Comparison of ENCODE assay signal across 9 cellular contexts in the genomic region with DNA sequence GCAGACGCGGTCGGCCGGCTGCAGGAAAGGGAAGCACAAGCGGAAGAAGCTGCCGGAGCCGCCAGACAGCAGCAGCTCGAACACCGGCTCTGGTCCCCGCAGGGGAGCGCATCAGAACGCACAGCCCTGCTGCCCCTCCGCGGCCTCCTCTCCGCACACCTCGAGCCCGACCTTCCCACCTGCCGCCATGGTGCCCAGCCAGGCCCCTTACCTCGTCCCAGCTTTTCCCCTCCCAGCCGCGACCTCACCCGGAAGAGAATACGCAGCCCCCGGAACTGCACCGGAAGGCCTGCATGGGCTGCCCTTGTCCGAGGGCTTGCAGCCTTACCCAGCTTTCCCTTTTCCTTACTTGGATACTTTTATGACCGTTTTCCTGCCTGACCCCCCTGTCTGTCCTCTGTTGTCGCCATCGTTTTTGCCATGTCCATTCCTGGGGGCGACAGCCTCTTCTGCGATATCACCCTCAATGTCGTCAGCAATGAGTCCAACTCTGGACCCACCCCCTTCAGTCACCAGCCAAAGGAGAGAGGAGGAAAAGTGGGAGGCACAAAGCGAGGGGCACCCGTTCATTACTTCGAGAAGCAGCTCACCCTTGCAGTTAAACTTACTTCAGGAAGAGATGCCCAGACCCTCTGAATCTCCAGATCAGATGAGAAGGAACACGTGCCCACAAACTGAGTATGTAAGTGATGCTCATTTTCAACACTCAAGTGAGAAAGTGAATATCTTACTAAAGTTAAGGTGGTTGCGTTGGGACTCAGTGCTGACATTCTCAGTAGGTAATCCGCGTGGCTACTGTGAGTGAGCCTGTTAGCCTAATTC. TPM values are rescaled to one million over a fixed set of nuclear protein-coding genes. Genes with fewer than 3 reads are reported as not detected.
DNase-seq lines count a peak whose midpoint lies in the region; ATAC-seq and TF ChIP-seq lines count a peak whose summit lies in the region.
"Had no signal": no experiment of that assay in that cellular context is flagged by ENCODE, and none has a peak within 500 bp of the region (broad histone marks: within the 10 kb centered on the region; RNA-seq: fewer than 3 reads in every experiment).

No MANE protein-coding gene starts in this region.

- H3K4me3 ChIP-seq in colonic mucosa = peak overlapping the region; percentile 24

- no peak overlapping the region for H3K9ac ChIP-seq in colonic mucosa (ENCODE audit: low read depth in 2 of 2, low read length in 2 of 2)

- in situ Hi-C loops in G401 (cut with HindIII; ENCODE audit: low sequenced_read_pairs) = no loop called here

- CTCF ChIA-PET in GM10248 (lab: Yijun Ruan, JAX) = interaction anchor here (1.1 to 1.8 kb wide), 4 partner anchors 10 to 30 kb away, joined by 3 to 4 read pairs (median 3); no protein-coding TSS in a partner anchor

- H3K27ac ChIP-seq in colonic mucosa = no peak overlapping the region

- intact Hi-C loops in colonic mucosa (cut with DNase I) = no loop called here

- no peaks in the 10 kb centered on the region for H3K4me1 ChIP-seq in colonic mucosa

- POLR2A ChIA-PET in GM10248 (lab: Yijun Ruan, JAX) = no interaction called here

- no peak for ATAC-seq in HG02970 (IDR thresholded peaks at IDR 0.05; ENCODE audit: low FRiP score, unreplicated experiment)

- H3K9me3 ChIP-seq in colonic mucosa = no peaks in the 10 kb centered on the region

- H3K27me3 ChIP-seq in colonic mucosa = no peaks in the 10 kb centered on the region

- DNase-seq in GM10248 (ENCODE audit: extremely low spot score) (peak; percentile 61), colonic mucosa (peak; percentile 58), NCI-H748 treated with DMSO at 0.1 percent for 48 hours (lab: John Stamatoyannopoulos, UW) (no peak), UCSD-AML1 (lab: John Stamatoyannopoulos, UW; ENCODE audit: unreplicated experiment) (no peak), G401 (ENCODE audit: low spot score) (no peak)
- DNase-seq in activated CD4-positive, alpha-beta T cell treated with anti-CD3 and anti-CD28 coated beads for 1 hour = peak; percentile 14
- peak; percentile 5 to 17 for DNase-seq in stimulated activated CD4-positive, alpha-beta T cell treated with anti-CD3 and anti-CD28 coated beads, Interleukin-15, amount 100 ng/mL, for 1 hour (ENCODE audit: low read depth in 1 of 2, low spot score in 1 of 2)

- no peak for TF ChIP-seq CTCF in GM10248 (IDR thresholded peaks at IDR 0.05; ENCODE audit: control extremely low read depth, extremely low read depth, low read depth, missing control alignments)
- TF ChIP-seq CTCF in colonic mucosa (IDR thresholded peaks at IDR 0.05) = no peak

- peaks cover 4% of the 10 kb centered on the region for H3K36me3 ChIP-seq in colonic mucosa

RNA-seq across cellular contexts. Expression of a gene that starts 25.5 kb away (rescaled TPM):
- total RNA-seq in colonic mucosa = under 1 TPM in 1 of 2 donors, not detected in 1; 0.20 TPM
- total RNA-seq in G401 (2014; rRNA removed; shearing (Covaris generic)) = not detected in 2 replicates
- total RNA-seq: T-helper 1 cell treated with Interleukin-12 subunit alpha and Interleukin-12 subunit beta and Interleukin-4 antibody, amounts not matched to agents 30 ng/mL and 1 ng/mL, for 36 hours had no signal

RNA-seq across cellular contexts. Expression of a gene that starts 43.3 kb away (rescaled TPM):
- 10 to 100 TPM in 1 of 2 donors, 1 to 10 TPM in 1; 3.9 to 14.1 TPM for total RNA-seq in colonic mucosa
- total RNA-seq in G401 (2014; rRNA removed; shearing (Covaris generic)) = 15.2 and 23.5 TPM in 2 replicates

RNA-seq across cellular contexts. Expression of a gene that starts 56.2 kb away (rescaled TPM):
- total RNA-seq in colonic mucosa = 100 to 1,000 TPM in 1 of 2 donors, 10 to 100 TPM in 1; 73.0 to 108 TPM
- total RNA-seq in G401 (2014; rRNA removed; shearing (Covaris generic)) = 95.6 and 126 TPM in 2 replicates

Comparison
In these comparisons a context has a peak if more than half of its experiments do, and no peak if none do; other contexts are left out.
1. DNase-seq: peak in GM10248 (single experiment), activated CD4-positive, alpha-beta T cell treated with anti-CD3 and anti-CD28 coated beads for 1 hour (single experiment), colonic mucosa (single experiment) and stimulated activated CD4-positive, alpha-beta T cell treated with anti-CD3 and anti-CD28 coated beads, Interleukin-15, amount 100 ng/mL, for 1 hour (2 of 2); none in NCI-H748 treated with DMSO at 0.1 percent for 48 hours (single experiment), UCSD-AML1 (single experiment) and G401 (single experiment).